In genomic region chr1:108617724-108618056, GRCh38 we compare ENCODE assay signal across 12 cellular contexts. TPM values are rescaled to one million over a fixed set of nuclear protein-coding genes. Genes with fewer than 3 reads are reported as not detected.
"Had no signal": no experiment of that assay in that cellular context is flagged by ENCODE, and none has a peak within 500 bp of the region (broad histone marks: within the 10 kb centered on the region; RNA-seq: fewer than 3 reads in every experiment).

No MANE protein-coding gene starts in this region.

- H3K9me3 Mint-ChIP-seq: GM23338, H9, HFFc6 had no signal

- ATAC-seq: GM23338, HCT116 had no signal

- H3K27ac Mint-ChIP-seq: GM23338, H9, HFFc6 had no signal

- H3K9me3 ChIP-seq: HAP-1 had no signal

- DNase-seq: GM23248, GOT3, H7, H9, HCEC 1CT, HFFc6 had no signal

- H3K4me3 Mint-ChIP-seq: GM23338, H9, HFFc6 had no signal

- H3K4me2 ChIP-seq: GM23338 had no signal

- H2AFZ ChIP-seq: GM23248, GM23338 had no signal

- H3K9ac ChIP-seq: GM23248 had no signal

- H3K4me3 ChIP-seq: GM23248, GM23338, HAP-1 had no signal

- H3K4me1 Mint-ChIP-seq: GM23338, H9 had no signal

- H3K27ac ChIP-seq: GM23248 had no signal

- FAIRE-seq: H1, H54 had no signal

- H3K36me3 ChIP-seq: HAP-1 had no signal

- H3K4me1 ChIP-seq: HAP-1 had no signal

RNA-seq across cellular contexts. Expression of gene HENMT1, which starts 43.2 kb away (rescaled TPM):
- total RNA-seq: H4 had no signal
